Comparison of ENCODE assay signal across 23 cellular contexts in genomic region chr3:25272090-25272489, GRCh38.
A peak's percentile ranks its signal among the peaks of the same experiment; 100 is the strongest.
DNase-seq lines count a peak whose midpoint lies in the region; ATAC-seq and TF ChIP-seq lines count a peak whose summit lies in the region.
"Had no signal": no experiment of that assay in that cellular context is flagged by ENCODE, and none has a peak within 500 bp of the region (broad histone marks: within the 10 kb centered on the region; RNA-seq: fewer than 3 reads in every experiment).

No MANE protein-coding gene starts in this region.

- H3K9me3 ChIP-seq in right atrium auricular region, result no peaks in the 10 kb centered on the region
- H3K9me3 ChIP-seq in esophagus muscularis mucosa, result no peaks in the 10 kb centered on the region
- no peaks in the 10 kb centered on the region for H3K9me3 ChIP-seq in neuronal stem cell (replicated peaks in 1 of 2; ENCODE audit: control insufficient read depth in 2 of 2, insufficient read depth in 1 of 2, low read depth in 1 of 2, low read length in 2 of 2)
- H3K9me3 ChIP-seq: BE2C, BLaER1 had no signal

- H2AK5ac ChIP-seq in neuronal stem cell (ENCODE audit: low read depth, low read length), result peak overlapping the region; percentile 17

- TF ChIP-seq POLR2A in esophagus muscularis mucosa (IDR thresholded peaks at IDR 0.05; ENCODE audit: low read depth), result no peak

- no peak overlapping the region for H4K8ac ChIP-seq in neuronal stem cell (ENCODE audit: low read depth, low read length)

- no peak overlapping the region for H3K9ac ChIP-seq in neuronal stem cell (ENCODE audit: low read depth, low read length, poor library complexity)
- H3K9ac ChIP-seq: BLaER1 had no signal

- TF ChIP-seq EP300 in esophagus muscularis mucosa (IDR thresholded peaks at IDR 0.05), result no peak

- no peak overlapping the region for H3K18ac ChIP-seq in neuronal stem cell (ENCODE audit: low read length)

- H2BK15ac ChIP-seq in neuronal stem cell (ENCODE audit: low read length), result no peak overlapping the region

- H3K23ac ChIP-seq in neuronal stem cell (ENCODE audit: low read depth, low read length, poor library complexity), result no peak overlapping the region

- no peak overlapping the region for H2BK5ac ChIP-seq in neuronal stem cell (ENCODE audit: low read length)

- intact Hi-C loops in left ventricle myocardium superior (cut with micrococcal nuclease) (no loop called here), esophagus muscularis mucosa (cut with DNase I) (no loop called here)

- H3K27ac ChIP-seq in right atrium auricular region (no peak overlapping the region), esophagus muscularis mucosa (replicated peaks in 1 of 4) (no peak overlapping the region), neuronal stem cell (replicated peaks; ENCODE audit: low read length) (no peak overlapping the region)
- H3K27ac ChIP-seq: BLaER1 had no signal

- H3K14ac ChIP-seq in neuronal stem cell (ENCODE audit: low read length), result no peak overlapping the region

- H2BK12ac ChIP-seq in neuronal stem cell (ENCODE audit: low read length), result no peak overlapping the region

- 98% methylated on average over 3 of the region's 3 CpGs for WGBS in esophagus muscularis mucosa
- no CpG with 5 or more reads among the region's 3 CpGs for WGBS in neuronal stem cell (ENCODE audit: extremely low coverage in 2 of 2, insufficient read length in 2 of 2, insufficient replicate concordance in 1 of 2), 2 donors

- no peak overlapping the region for H2AFZ ChIP-seq in neuronal stem cell (ENCODE audit: low read length)

- H3K4me1 ChIP-seq in right atrium auricular region, result no peaks in the 10 kb centered on the region
- H3K4me1 ChIP-seq in esophagus muscularis mucosa, result peaks cover 0 to 25% (median 23%) of the 10 kb centered on the region in 4 donors
- H3K4me1 ChIP-seq in neuronal stem cell (ENCODE audit: control insufficient read depth in 2 of 2, insufficient read depth in 1 of 2, low read depth in 1 of 2, low read length in 2 of 2), result no peaks in the 10 kb centered on the region
- H3K4me1 ChIP-seq: BE2C, BLaER1 had no signal

- DNase-seq in left ventricle myocardium superior (no peak), right atrium auricular region (ENCODE audit: low spot score) (no peak), esophagus muscularis mucosa (ENCODE audit: extremely low spot score) (peak; percentile 77), neuronal stem cell (ENCODE audit: low spot score) (no peak), dedifferentiated amniotic fluid mesenchymal stem cell (ENCODE audit: extremely low spot score) (no peak), HuH-7 (ENCODE audit: low spot score) (no peak)
- DNase-seq: 8988T; ACHN; BE2C; C1 segment of cervical spinal cord; CD4-positive, alpha-beta memory T cell; CD4-positive, CD25-positive, alpha-beta regulatory T cell; CD8-positive, alpha-beta memory T cell; COR-L47; DMS 273 treated with DMSO at 0.1 percent for 48 hours; DMS153; DMS53; DMS79; DND-41; EL; GDM1 had no signal

- H4K91ac ChIP-seq in neuronal stem cell (ENCODE audit: low read depth, low read length, poor library complexity), result no peak overlapping the region

- peak; percentile 53 for ATAC-seq in left ventricle myocardium superior
- ATAC-seq: GM12878 had no signal

- no peaks in the 10 kb centered on the region for H3K27me3 ChIP-seq in right atrium auricular region
- H3K27me3 ChIP-seq in esophagus muscularis mucosa, result no peaks in the 10 kb centered on the region
- H3K27me3 ChIP-seq in neuronal stem cell (ENCODE audit: control insufficient read depth in 3 of 3, insufficient read depth in 3 of 3, low read depth in 1 of 3, low read length in 3 of 3), result no peaks in the 10 kb centered on the region
- H3K27me3 ChIP-seq: BE2C, BLaER1 had no signal

- H2BK120ac ChIP-seq in neuronal stem cell (ENCODE audit: low read depth, low read length), result no peak overlapping the region

- H3K36me3 ChIP-seq in right atrium auricular region (no peaks in the 10 kb centered on the region), esophagus muscularis mucosa (no peaks in the 10 kb centered on the region), neuronal stem cell (replicated peaks in 1 of 2; ENCODE audit: control insufficient read depth in 2 of 2, insufficient read depth in 2 of 2, low read length in 2 of 2) (no peaks in the 10 kb centered on the region)
- H3K36me3 ChIP-seq: BE2C, BLaER1 had no signal

- no peak overlapping the region for H3K4me2 ChIP-seq in neuronal stem cell (ENCODE audit: insufficient read depth, low read length, poor library complexity, severe bottlenecking)
- H3K4me2 ChIP-seq: BLaER1 had no signal

- TF ChIP-seq CTCF in right atrium auricular region (IDR thresholded peaks at IDR 0.05), result no peak
- TF ChIP-seq CTCF in esophagus muscularis mucosa (IDR thresholded peaks at IDR 0.05), result no peak

- H3K4ac ChIP-seq in neuronal stem cell (ENCODE audit: low read length), result no peak overlapping the region

- no peaks in the 10 kb centered on the region for H3K79me1 ChIP-seq in neuronal stem cell (ENCODE audit: low read depth, low read length)

- H3K4me3 ChIP-seq in right atrium auricular region, result no peak overlapping the region
- no peak overlapping the region for H3K4me3 ChIP-seq in esophagus muscularis mucosa
- H3K4me3 ChIP-seq in neuronal stem cell (ENCODE audit: low read length in 2 of 2), result no peak overlapping the region
- H3K4me3 ChIP-seq: BLaER1, GM12878 had no signal
